8 cellular contexts compared by ENCODE assay signal in the genomic region with DNA sequence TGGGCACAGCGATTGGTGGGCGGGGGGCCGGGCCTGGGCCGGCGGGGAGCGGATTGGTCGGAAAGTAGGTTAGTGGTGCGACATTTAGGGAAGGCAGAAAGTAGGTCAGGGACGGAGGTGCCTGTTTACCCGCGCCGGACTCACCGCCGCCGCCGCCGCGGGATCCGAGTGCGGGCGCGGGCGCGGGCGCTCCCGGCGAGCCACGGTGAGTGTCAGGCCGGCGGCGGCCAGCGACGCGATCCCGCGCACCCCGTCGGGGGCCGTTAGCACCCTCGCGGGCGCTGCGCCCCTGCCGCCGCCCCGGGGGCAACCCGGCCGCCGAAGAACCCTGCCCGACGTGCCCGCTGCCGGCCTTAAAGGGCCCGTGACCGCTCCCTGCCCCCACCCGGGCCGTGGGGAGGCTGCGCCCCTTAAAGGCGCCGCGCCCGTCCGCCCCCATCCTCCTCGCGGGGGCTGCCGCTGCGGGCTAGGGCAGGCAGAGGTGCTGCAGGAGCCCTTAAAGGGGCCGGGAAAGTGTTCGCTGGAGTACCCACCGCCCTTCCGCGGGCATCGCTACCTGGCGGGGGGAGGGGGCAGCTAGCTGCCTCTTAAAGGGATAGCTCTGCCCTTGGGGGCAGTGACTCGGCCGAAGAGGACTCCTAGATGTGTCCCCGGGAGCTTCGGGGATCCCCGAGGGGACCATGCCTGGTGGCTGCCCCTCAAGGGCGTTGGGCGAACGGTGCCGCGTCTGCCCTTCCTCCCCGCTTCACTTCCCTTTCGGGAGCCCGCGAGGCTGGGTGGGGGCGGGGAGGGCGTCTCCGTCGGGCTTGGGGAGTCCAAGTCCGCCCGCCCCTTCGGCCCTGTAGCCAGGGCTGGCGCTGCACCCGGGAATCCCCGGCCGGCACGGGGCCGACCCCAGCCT. TPM values are rescaled to one million over a fixed set of nuclear protein-coding genes. Genes with fewer than 3 reads are reported as not detected.
A peak's percentile ranks its signal among the peaks of the same experiment; 100 is the strongest.
DNase-seq lines count a peak whose midpoint lies in the region; ATAC-seq, FAIRE-seq and TF ChIP-seq lines count a peak whose summit lies in the region.

A gene (plus strand): TSS at position 72 of the 901 bp plus-strand sequence. CDS start 76,519 bp downstream, outside the sequence.

- peaks cover 11% of the 10 kb centered on the region for H3K27me3 ChIP-seq in CD4-positive, CD25-positive, alpha-beta regulatory T cell (ENCODE audit: control insufficient read depth, insufficient read depth, low read length)
- peaks cover 3 to 41% of the 10 kb centered on the region in 2 experiments; a peak in 4 of 5 replicates for H3K27me3 ChIP-seq in HepG2 (ENCODE audit: control insufficient read depth in 1 of 2, insufficient read depth in 2 of 2, low read length in 2 of 2)

- H3K9ac ChIP-seq in HepG2 (ENCODE audit: insufficient read depth, low read depth, low read length) = peak within 1 kb of the TSS; percentile 55

- CTCF ChIA-PET in activated B cell treated with CpG ODN at 0.5 μM for 24 hours (lab: Charles Lee) = interaction anchor here (2.0 kb wide), 1 partner anchor 66 kb away, joined by 7 read pairs; no protein-coding TSS in a partner anchor
- CTCF ChIA-PET in HepG2 (lab: Yijun Ruan, JAX; ENCODE audit: low intra/inter-chr PET ratio, low total read pairs) = no interaction called here

- in situ Hi-C loops in HepG2 (cut with HindIII; ENCODE audit: extremely low pct_ligation_motif_present, low pct_unique_long_range_greater_than_20kb) = no loop called here

- peak within 1 kb of the TSS; percentile 99 for H3K4me3 ChIP-seq in CD4-positive, CD25-positive, alpha-beta regulatory T cell (ENCODE audit: low read depth, low read length)
- H3K4me3 ChIP-seq in HepG2 (replicated peaks in 1 of 3; ENCODE audit: insufficient read depth in 1 of 3, low read depth in 2 of 3, low read length in 3 of 3) = peak within 1 kb of the TSS; percentile 72 to 85 (median 74)

- TF ChIP-seq CTCF in activated B cell treated with CpG ODN at 0.5 μM for 24 hours (IDR thresholded peaks at IDR 0.05) (no peak), HepG2 (CRISPR knock-in tag; IDR thresholded peaks at IDR 0.05) (no peak)

- BruUV-seq in HepG2 (replicated peaks; lab: Mats Ljungman, UMichigan) = no TSS peak

- peaks cover 41 to 53% (median 47%) of the 10 kb centered on the region in 4 donors for H3K4me1 Mint-ChIP-seq in CD4-positive, CD25-positive, alpha-beta regulatory T cell
- H3K4me1 Mint-ChIP-seq in activated B cell treated with CpG ODN at 0.5 μM for 24 hours = peaks cover 38% of the 10 kb centered on the region

- peaks cover 3% of the 10 kb centered on the region for H3K36me3 Mint-ChIP-seq in CD4-positive, CD25-positive, alpha-beta regulatory T cell
- H3K36me3 Mint-ChIP-seq in activated B cell treated with CpG ODN at 0.5 μM for 24 hours (ENCODE audit: low read depth) = peaks cover 8% of the 10 kb centered on the region

- no peak for TF ChIP-seq EP300 in HepG2 (IDR thresholded peaks at IDR 0.05; ENCODE audit: low read depth in 2 of 2, low read length in 2 of 2)
- TF ChIP-seq EP300 in HepG2 (CRISPR knock-in tag; IDR thresholded peaks at IDR 0.05; ENCODE audit: borderline replicate concordance) = no peak

- H2AFZ ChIP-seq in HepG2 (ENCODE audit: low read length) = peak within 1 kb of the TSS; percentile 89

- peak within 1 kb of the TSS; percentile 98 to 100 (median 99) for H3K4me3 Mint-ChIP-seq in CD4-positive, CD25-positive, alpha-beta regulatory T cell
- H3K4me3 Mint-ChIP-seq in activated B cell treated with CpG ODN at 0.5 μM for 24 hours = peak within 1 kb of the TSS; percentile 97

- POLR2A ChIA-PET in activated B cell treated with CpG ODN at 0.5 μM for 24 hours (lab: Charles Lee) = interaction anchor here (1.1 kb wide), 1 partner anchor 186 kb away, joined by 5 read pairs; no protein-coding TSS in a partner anchor
- POLR2A ChIA-PET in HepG2 (lab: Yijun Ruan, JAX) = no interaction called here

- peak in 2 of 3 donors; percentile 52 to 59 for DNase-seq in CD4-positive, CD25-positive, alpha-beta regulatory T cell
- DNase-seq in activated B cell treated with CpG ODN at 0.5 μM for 24 hours (peak; percentile 57), caudate nucleus (lab: John Stamatoyannopoulos, UW) (peak in 27 of 61 donors; percentile 25 to 74 (median 49)), HepG2 (ENCODE audit: low spot score) (no peak), NCI-H1694 treated with DMSO at 0.1 percent for 48 hours (lab: John Stamatoyannopoulos, UW) (no peak)
- peak; percentile 54 for DNase-seq in stimulated activated CD4-positive, alpha-beta T cell treated with anti-CD3 and anti-CD28 coated beads, Interleukin-4, amount 100 ng/mL, for 1 hour

- H3K9me3 ChIP-seq in CD4-positive, CD25-positive, alpha-beta regulatory T cell (ENCODE audit: control insufficient read depth in 2 of 2, low read length in 2 of 2) = no peaks in the 10 kb centered on the region
- no peaks in the 10 kb centered on the region for H3K9me3 ChIP-seq in HepG2 (ENCODE audit: low read length)

- ATAC-seq in CD4-positive, CD25-positive, alpha-beta regulatory T cell (ENCODE audit: low read depth in 2 of 2) = peak; percentile 8 to 12
- ATAC-seq in GM19395 (IDR thresholded peaks at IDR 0.05; ENCODE audit: unreplicated experiment) (peak; percentile 22), HG03469 (IDR thresholded peaks at IDR 0.05; ENCODE audit: unreplicated experiment) (peak; percentile 5), activated B cell treated with CpG ODN at 0.5 μM for 24 hours (ENCODE audit: low read depth) (peak; percentile 13), HepG2 (peak; percentile 1; the same call in 2 of the 3 replicates)

- peak within 1 kb of the TSS; percentile 95 for H3K4me2 ChIP-seq in HepG2 (ENCODE audit: low read depth, low read length)

- intact Hi-C loops in activated B cell treated with CpG ODN at 0.5 μM for 24 hours (cut with micrococcal nuclease) (loop anchor here (1.0 to 5.0 kb wide), 8 partner anchors 38 to 1694 kb away; a partner anchor contains a TSS), HepG2 (cut with micrococcal nuclease; ENCODE audit: unreplicated experiment) (loop anchor here (10.0 kb wide), 1 partner anchor 57 kb away; no protein-coding TSS in a partner anchor)

- no peaks in the 10 kb centered on the region for H3K9me3 Mint-ChIP-seq in CD4-positive, CD25-positive, alpha-beta regulatory T cell
- H3K9me3 Mint-ChIP-seq in activated B cell treated with CpG ODN at 0.5 μM for 24 hours = no peaks in the 10 kb centered on the region

- no peaks in the 10 kb centered on the region for H3K79me2 ChIP-seq in HepG2 (ENCODE audit: insufficient read depth, low read length)

- no peaks in the 10 kb centered on the region for H3K36me3 ChIP-seq in CD4-positive, CD25-positive, alpha-beta regulatory T cell (ENCODE audit: control insufficient read depth, insufficient read depth, low read length)
- no peaks in the 10 kb centered on the region for H3K36me3 ChIP-seq in HepG2 (replicated peaks in 1 of 2; ENCODE audit: control insufficient read depth in 1 of 2, insufficient read depth in 2 of 2, low read length in 2 of 2)

- H3K27ac Mint-ChIP-seq in CD4-positive, CD25-positive, alpha-beta regulatory T cell = peak within 1 kb of the TSS; percentile 90 to 97 (median 92)
- peak within 1 kb of the TSS; percentile 82 for H3K27ac Mint-ChIP-seq in activated B cell treated with CpG ODN at 0.5 μM for 24 hours

- H3K27me3 Mint-ChIP-seq in CD4-positive, CD25-positive, alpha-beta regulatory T cell = peaks cover 44% of the 10 kb centered on the region
- H3K27me3 Mint-ChIP-seq in activated B cell treated with CpG ODN at 0.5 μM for 24 hours = peaks cover 6% of the 10 kb centered on the region

- H4K20me1 ChIP-seq in HepG2 (ENCODE audit: insufficient read depth, low read length) = no peaks in the 10 kb centered on the region; the same call in 1 of the 2 replicates

- FAIRE-seq in HepG2 (lab: Jason Lieb, UNC) = no peak

- 4% methylated on average over 10 of the region's 101 CpGs for WGBS in HepG2 (ENCODE audit: low lambda C conversion rate)

- TF ChIP-seq POLR2A in HepG2 (IDR thresholded peaks at IDR 0.05; ENCODE audit: insufficient read depth in 1 of 2, low read depth in 2 of 2, low read length in 2 of 2) = no peak

- peak within 1 kb of the TSS; percentile 82 for H3K27ac ChIP-seq in CD4-positive, CD25-positive, alpha-beta regulatory T cell (ENCODE audit: insufficient read depth, low read length, poor library complexity, severe bottlenecking)
- H3K27ac ChIP-seq in caudate nucleus (ENCODE audit: low read depth, low read length) = peak within 1 kb of the TSS; percentile 86
- no peak within 1 kb of the TSS for H3K27ac ChIP-seq in HepG2 (ENCODE audit: extremely low read length, insufficient read depth, low read length)

- TF ChIP-seq RAD21 in HepG2 (CRISPR knock-in tag; IDR thresholded peaks at IDR 0.05) = no peak

- peaks cover 51% of the 10 kb centered on the region for H3K4me1 ChIP-seq in CD4-positive, CD25-positive, alpha-beta regulatory T cell (ENCODE audit: control insufficient read depth, insufficient read depth, low read length, poor library complexity, severe bottlenecking)
- H3K4me1 ChIP-seq in HepG2 (ENCODE audit: insufficient read depth, low read length) = no peaks in the 10 kb centered on the region; the same call in 1 of the 2 replicates

RNA-seq across cellular contexts. Expression of the gene that starts here (rescaled TPM):
- 104 TPM for total RNA-seq in CD4-positive, CD25-positive, alpha-beta regulatory T cell
- 10 to 100 TPM; 16.3 to 21.3 (median 19.4) TPM for polyA plus RNA-seq in CD4-positive, CD25-positive, alpha-beta regulatory T cell
- total RNA-seq in activated B cell treated with CpG ODN at 0.5 μM for 24 hours (21.9 and 30.1 TPM in 2 replicates), HepG2 (2016; rRNA removed; fragmentation: Illumina TruSeq; extraction: Trizol) (4.8 and 5.0 TPM in 2 replicates)
- 1.9 and 3.3 TPM in 2 replicates for total RNA-seq in HepG2 (2016; cell fraction: cytosol; rRNA removed; fragmentation: Illumina TruSeq; extraction: Trizol; ENCODE audit: low read depth)
- 4.8 and 5.5 TPM in 2 replicates for total RNA-seq in HepG2 (2016; cell fraction: insoluble cytoplasmic fraction; rRNA removed; fragmentation: Illumina TruSeq; extraction: Trizol)
- 5.3 and 5.5 TPM in 2 replicates for total RNA-seq in HepG2 (2016; cell fraction: membrane; rRNA removed; fragmentation: Illumina TruSeq; extraction: Trizol)
- total RNA-seq in HepG2 (2016; cell fraction: nucleus; rRNA removed; fragmentation: Illumina TruSeq; extraction: Trizol) = 5.3 and 7.6 TPM in 2 replicates
- polyA plus RNA-seq in HepG2 (2011; rRNA removed) = 3.3 and 4.5 TPM in 2 replicates
- 2.1 and 2.8 TPM in 2 replicates for polyA plus RNA-seq in HepG2 (2011; cell fraction: cytosol; rRNA removed)
- 4.7 and 5.0 TPM in 2 replicates for polyA plus RNA-seq in HepG2 (2011; cell fraction: nucleus; rRNA removed)
- 5.6 and 6.9 TPM in 2 replicates for polyA plus RNA-seq in HepG2 (2012)
- polyA plus RNA-seq in HepG2 (2016; cell fraction: cytosol; fragmentation: Illumina TruSeq; extraction: Trizol; ENCODE audit: low read depth) = 1.5 and 2.8 TPM in 2 replicates
- polyA plus RNA-seq in HepG2 (2016; cell fraction: insoluble cytoplasmic fraction; fragmentation: Illumina TruSeq; extraction: Trizol; ENCODE audit: low read depth) = 3.8 and 4.8 TPM in 2 replicates
- 3.2 and 5.1 TPM in 2 replicates for polyA plus RNA-seq in HepG2 (2016; cell fraction: membrane; fragmentation: Illumina TruSeq; extraction: Trizol; ENCODE audit: low read depth)
- polyA plus RNA-seq in HepG2 (2016; cell fraction: nucleus; fragmentation: Illumina TruSeq; extraction: Trizol; ENCODE audit: insufficient read depth, low read depth) = 5.1 and 8.2 TPM in 2 replicates
- polyA minus RNA-seq in HepG2 (2011; rRNA and poly(A)+ RNA removed; ENCODE audit: low replicate concordance) = 5.9 and 21.3 TPM in 2 replicates
- polyA minus RNA-seq in HepG2 (2011; cell fraction: cytosol; rRNA and poly(A)+ RNA removed) = 3.9 and 8.9 TPM in 2 replicates
- polyA minus RNA-seq in HepG2 (2011; cell fraction: nucleus; rRNA and poly(A)+ RNA removed) = 9.0 and 14.3 TPM in 2 replicates

Comparison
In these comparisons a context has a peak if more than half of its experiments do, and no peak if none do; other contexts are left out.
1. DNase-seq: peak in CD4-positive, CD25-positive, alpha-beta regulatory T cell (2 of 3), activated B cell treated with CpG ODN at 0.5 μM for 24 hours (single experiment) and stimulated activated CD4-positive, alpha-beta T cell treated with anti-CD3 and anti-CD28 coated beads, Interleukin-4, amount 100 ng/mL, for 1 hour (single experiment); none in HepG2 (single experiment) and NCI-H1694 treated with DMSO at 0.1 percent for 48 hours (single experiment).
2. Peak in every context shown above with its lines, with median percentiles within 50 percentile points of each other: ATAC-seq.